Comparison of ENCODE assay signal across 8 cellular contexts in genomic region chr19:10505583-10506229, GRCh38. TPM values are rescaled to one million over a fixed set of nuclear protein-coding genes. Genes with fewer than 3 reads are reported as not detected.
DNase-seq lines count a peak whose midpoint lies in the region; ATAC-seq and TF ChIP-seq lines count a peak whose summit lies in the region.

No MANE protein-coding gene starts in this region.

- DNase-seq in CD14-positive monocyte (ENCODE audit: low spot score) (peak; percentile 64), HT1080 (ENCODE audit: low read depth) (peak; percentile 30), SW480 (ENCODE audit: low spot score) (peak; percentile 36), hepatic stellate cell (ENCODE audit: low spot score) (peak; percentile 66), smooth muscle cell of the brain vasculature (ENCODE audit: low read depth, low spot score) (peak; percentile 35), cerebellar nuclear complex (lab: John Stamatoyannopoulos, UW) (no peak)
- DNase-seq in activated naive CD8-positive, alpha-beta T cell treated with anti-CD3 and anti-CD28 coated beads, Interleukin-2, amount 50 U/mL, for 24 hours, result peak; percentile 90

- H3K27me3 Mint-ChIP-seq in CD14-positive monocyte (ENCODE audit: low read depth in 3 of 3), result peaks cover 2% of the 10 kb centered on the region in 3 donors
- peaks cover 2% of the 10 kb centered on the region for H3K27me3 Mint-ChIP-seq in activated naive CD8-positive, alpha-beta T cell treated with anti-CD3 and anti-CD28 coated beads, Interleukin-2, amount 50 U/mL, for 24 hours

- peaks cover 18% of the 10 kb centered on the region for H3K4me1 Mint-ChIP-seq in CD14-positive monocyte
- H3K4me1 Mint-ChIP-seq in activated naive CD8-positive, alpha-beta T cell treated with anti-CD3 and anti-CD28 coated beads, Interleukin-2, amount 50 U/mL, for 24 hours, result peaks cover 26% of the 10 kb centered on the region

- ATAC-seq in activated naive CD8-positive, alpha-beta T cell treated with anti-CD3 and anti-CD28 coated beads, Interleukin-2, amount 50 U/mL, for 24 hours, result peak; percentile 27
- ATAC-seq in HG03280 (IDR thresholded peaks at IDR 0.05; ENCODE audit: unreplicated experiment), result no peak

- H3K27ac Mint-ChIP-seq in CD14-positive monocyte, result peak overlapping the region in 2 of 7 donors; percentile 7 to 25
- H3K27ac Mint-ChIP-seq in activated naive CD8-positive, alpha-beta T cell treated with anti-CD3 and anti-CD28 coated beads, Interleukin-2, amount 50 U/mL, for 24 hours, result peak overlapping the region; percentile 14

- intact Hi-C loops in CD14-positive monocyte (cut with micrococcal nuclease), result loop anchor here (5.0 to 10.0 kb wide), 3 partner anchors 57 to 571 kb away; partner anchors contain the start of gene OLFM2 (in 1 of the 2)

- no peaks in the 10 kb centered on the region for H3K36me3 Mint-ChIP-seq in CD14-positive monocyte
- peaks cover 3% of the 10 kb centered on the region for H3K36me3 Mint-ChIP-seq in activated naive CD8-positive, alpha-beta T cell treated with anti-CD3 and anti-CD28 coated beads, Interleukin-2, amount 50 U/mL, for 24 hours (ENCODE audit: low read depth)

- peak; percentile 87 for TF ChIP-seq CTCF in CD14-positive monocyte (IDR thresholded peaks at IDR 0.05)

- no peaks in the 10 kb centered on the region for H3K9me3 Mint-ChIP-seq in CD14-positive monocyte
- no peaks in the 10 kb centered on the region for H3K9me3 Mint-ChIP-seq in activated naive CD8-positive, alpha-beta T cell treated with anti-CD3 and anti-CD28 coated beads, Interleukin-2, amount 50 U/mL, for 24 hours

- no peak overlapping the region for H3K4me3 Mint-ChIP-seq in CD14-positive monocyte
- peak overlapping the region; percentile 21 for H3K4me3 Mint-ChIP-seq in activated naive CD8-positive, alpha-beta T cell treated with anti-CD3 and anti-CD28 coated beads, Interleukin-2, amount 50 U/mL, for 24 hours

RNA-seq across cellular contexts. Expression of gene KEAP1, which starts 2.5 kb away (rescaled TPM):
- polyA plus RNA-seq in CD14-positive monocyte, result 10 to 100 TPM; 26.0 to 32.6 TPM
- total RNA-seq in HT1080 (2014; rRNA removed; shearing (Covaris generic)), result 72.1 and 76.0 TPM in 2 replicates
- polyA plus RNA-seq in HT1080 (2015; cell fraction: cytosol; rRNA removed), result 40.7 and 41.4 TPM in 2 replicates
- polyA plus RNA-seq in HT1080 (2015; cell fraction: nucleus; rRNA removed), result 33.0 TPM in 2 replicates

RNA-seq across cellular contexts. Expression of gene S1PR5, which starts 11.5 kb away (rescaled TPM):
- under 1 TPM; 0.18 to 0.46 TPM for polyA plus RNA-seq in CD14-positive monocyte
- total RNA-seq in HT1080 (2014; rRNA removed; shearing (Covaris generic)), result 1.2 and 1.8 TPM in 2 replicates
- polyA plus RNA-seq in HT1080 (2015; cell fraction: cytosol; rRNA removed), result 0.06 and 0.13 TPM in 2 replicates
- 0.14 and 0.42 TPM in 2 replicates for polyA plus RNA-seq in HT1080 (2015; cell fraction: nucleus; rRNA removed)

RNA-seq across cellular contexts. Expression of gene ATG4D, which starts 38.0 kb away (rescaled TPM):
- 10 to 100 TPM; 10.7 to 11.9 TPM for polyA plus RNA-seq in CD14-positive monocyte
- 31.8 and 36.8 TPM in 2 replicates for total RNA-seq in HT1080 (2014; rRNA removed; shearing (Covaris generic))
- polyA plus RNA-seq in HT1080 (2015; cell fraction: cytosol; rRNA removed), result 25.6 and 28.3 TPM in 2 replicates
- 27.2 and 29.9 TPM in 2 replicates for polyA plus RNA-seq in HT1080 (2015; cell fraction: nucleus; rRNA removed)

Comparison
In these comparisons a context has a peak if more than half of its experiments do, and no peak if none do; other contexts are left out.
1. DNase-seq: peak in CD14-positive monocyte (single experiment), HT1080 (single experiment), SW480 (single experiment), activated naive CD8-positive, alpha-beta T cell treated with anti-CD3 and anti-CD28 coated beads, Interleukin-2, amount 50 U/mL, for 24 hours (single experiment), hepatic stellate cell (single experiment) and smooth muscle cell of the brain vasculature (single experiment); none in cerebellar nuclear complex (0 of 2).